9 cellular contexts compared by ENCODE assay signal in genomic region chr1:101235241-101235695, GRCh38. TPM values are rescaled to one million over a fixed set of nuclear protein-coding genes. Genes with fewer than 3 reads are reported as not detected.
A peak's percentile ranks its signal among the peaks of the same experiment; 100 is the strongest.
DNase-seq lines count a peak whose midpoint lies in the region; TF ChIP-seq lines count a peak whose summit lies in the region.
"Had no signal": no experiment of that assay in that cellular context is flagged by ENCODE, and none has a peak within 500 bp of the region (broad histone marks: within the 10 kb centered on the region; RNA-seq: fewer than 3 reads in every experiment).

No MANE protein-coding gene starts in this region.

- TF ChIP-seq CTCF in suprapubic skin (IDR thresholded peaks at IDR 0.05) = no peak

- H3K36me3 Mint-ChIP-seq in activated CD4-positive, alpha-beta T cell treated with anti-CD3 and anti-CD28 coated beads, Interleukin-2, amount 10 ng/mL, durations not matched to agents 24 days and 14 days (ENCODE audit: low read depth) = peaks cover 46% of the 10 kb centered on the region
- peaks cover 20% of the 10 kb centered on the region for H3K36me3 Mint-ChIP-seq in activated T-helper 1 cell treated with anti-CD3 and anti-CD28 coated beads, Interleukin-12 subunit alpha, Interleukin-12 subunit beta, Interleukin-2, Interleukin-4 antibody, amounts not matched to agents 30 ng/mL and 10 ng/mL and 1 ng/mL, durations not matched to agents 14 hours and 24 hours and 36 hours (ENCODE audit: low read depth)

- intact Hi-C loops in activated CD4-positive, alpha-beta T cell treated with anti-CD3 and anti-CD28 coated beads, Interleukin-2, amount 10 ng/mL, durations not matched to agents 24 days and 14 days (cut with micrococcal nuclease) = loop anchor here (1.0 to 10.0 kb wide), 5 partner anchors 36 to 883 kb away; partner anchors contain the start of gene CDC14A
- intact Hi-C loops in activated T-helper 1 cell treated with anti-CD3 and anti-CD28 coated beads, Interleukin-12 subunit alpha, Interleukin-12 subunit beta, Interleukin-2, Interleukin-4 antibody, amounts not matched to agents 30 ng/mL and 10 ng/mL and 1 ng/mL, durations not matched to agents 14 hours and 24 hours and 36 hours (cut with micrococcal nuclease) = loop anchor here (1.0 to 5.0 kb wide), 10 partner anchors 14 to 793 kb away; no protein-coding TSS in a partner anchor

- H3K9me3 Mint-ChIP-seq in activated CD4-positive, alpha-beta T cell treated with anti-CD3 and anti-CD28 coated beads, Interleukin-2, amount 10 ng/mL, durations not matched to agents 24 days and 14 days = no peaks in the 10 kb centered on the region
- H3K9me3 Mint-ChIP-seq in activated T-helper 1 cell treated with anti-CD3 and anti-CD28 coated beads, Interleukin-12 subunit alpha, Interleukin-12 subunit beta, Interleukin-2, Interleukin-4 antibody, amounts not matched to agents 30 ng/mL and 10 ng/mL and 1 ng/mL, durations not matched to agents 14 hours and 24 hours and 36 hours = no peaks in the 10 kb centered on the region

- H3K27me3 Mint-ChIP-seq in activated CD4-positive, alpha-beta T cell treated with anti-CD3 and anti-CD28 coated beads, Interleukin-2, amount 10 ng/mL, durations not matched to agents 24 days and 14 days = no peaks in the 10 kb centered on the region
- no peaks in the 10 kb centered on the region for H3K27me3 Mint-ChIP-seq in activated T-helper 1 cell treated with anti-CD3 and anti-CD28 coated beads, Interleukin-12 subunit alpha, Interleukin-12 subunit beta, Interleukin-2, Interleukin-4 antibody, amounts not matched to agents 30 ng/mL and 10 ng/mL and 1 ng/mL, durations not matched to agents 14 hours and 24 hours and 36 hours (ENCODE audit: insufficient read depth)

- no peaks in the 10 kb centered on the region for H3K36me3 ChIP-seq in iPS-18a (ENCODE audit: control insufficient read depth, low read depth, low read length)
- H3K36me3 ChIP-seq in suprapubic skin = peaks cover 10% of the 10 kb centered on the region

- peaks cover 49% of the 10 kb centered on the region for H3K4me1 Mint-ChIP-seq in activated CD4-positive, alpha-beta T cell treated with anti-CD3 and anti-CD28 coated beads, Interleukin-2, amount 10 ng/mL, durations not matched to agents 24 days and 14 days
- peaks cover 57% of the 10 kb centered on the region for H3K4me1 Mint-ChIP-seq in activated T-helper 1 cell treated with anti-CD3 and anti-CD28 coated beads, Interleukin-12 subunit alpha, Interleukin-12 subunit beta, Interleukin-2, Interleukin-4 antibody, amounts not matched to agents 30 ng/mL and 10 ng/mL and 1 ng/mL, durations not matched to agents 14 hours and 24 hours and 36 hours (ENCODE audit: low read depth)

- no peak for DNase-seq in activated CD4-positive, alpha-beta T cell treated with anti-CD3 and anti-CD28 coated beads, Interleukin-2, amount 10 ng/mL, durations not matched to agents 24 days and 14 days
- DNase-seq in activated CD4-positive, alpha-beta T cell treated with anti-CD3 and anti-CD28 coated beads, Interleukin-2, amount 50 U/mL, for 4 hours = no peak
- no peak for DNase-seq in activated T-helper 1 cell treated with anti-CD3 and anti-CD28 coated beads, Interleukin-12 subunit alpha, Interleukin-12 subunit beta, Interleukin-2, Interleukin-4 antibody, amounts not matched to agents 30 ng/mL and 10 ng/mL and 1 ng/mL, durations not matched to agents 14 hours and 24 hours and 36 hours (ENCODE audit: low spot score)
- no peak for DNase-seq in suprapubic skin (ENCODE audit: low spot score in 2 of 2)
- no peak for DNase-seq in NCI-H1930 (lab: John Stamatoyannopoulos, UW)
- no peak for DNase-seq in germinal center (ENCODE audit: low spot score)
- no peak for DNase-seq in LoVo (ENCODE audit: low spot score)
- DNase-seq: COR-L47 had no signal

- no peak overlapping the region for H3K27ac ChIP-seq in iPS-18a (ENCODE audit: low read length)
- peak overlapping the region; percentile 79 for H3K27ac ChIP-seq in suprapubic skin

- peaks cover 40% of the 10 kb centered on the region for H3K27me3 ChIP-seq in iPS-18a (ENCODE audit: control insufficient read depth, insufficient read depth, low read length)
- H3K27me3 ChIP-seq in suprapubic skin = peaks cover 7% of the 10 kb centered on the region

- H3K4me3 Mint-ChIP-seq in activated CD4-positive, alpha-beta T cell treated with anti-CD3 and anti-CD28 coated beads, Interleukin-2, amount 10 ng/mL, durations not matched to agents 24 days and 14 days = peak overlapping the region; percentile 90
- peak overlapping the region; percentile 97 for H3K4me3 Mint-ChIP-seq in activated T-helper 1 cell treated with anti-CD3 and anti-CD28 coated beads, Interleukin-12 subunit alpha, Interleukin-12 subunit beta, Interleukin-2, Interleukin-4 antibody, amounts not matched to agents 30 ng/mL and 10 ng/mL and 1 ng/mL, durations not matched to agents 14 hours and 24 hours and 36 hours

- TF ChIP-seq POLR2A in suprapubic skin (IDR thresholded peaks at IDR 0.05) = no peak

- TF ChIP-seq EP300 in suprapubic skin (IDR thresholded peaks at IDR 0.05) = no peak

- no peaks in the 10 kb centered on the region for H3K9me3 ChIP-seq in iPS-18a (ENCODE audit: control insufficient read depth, low read depth, low read length)
- H3K9me3 ChIP-seq in suprapubic skin = no peaks in the 10 kb centered on the region

- no peak overlapping the region for H3K9ac ChIP-seq in iPS-18a (ENCODE audit: low read length)

- WGBS in suprapubic skin = 21% methylated on average over 6 of the region's 6 CpGs

- peak overlapping the region; percentile 96 for H3K27ac Mint-ChIP-seq in activated CD4-positive, alpha-beta T cell treated with anti-CD3 and anti-CD28 coated beads, Interleukin-2, amount 10 ng/mL, durations not matched to agents 24 days and 14 days
- peak overlapping the region; percentile 95 for H3K27ac Mint-ChIP-seq in activated T-helper 1 cell treated with anti-CD3 and anti-CD28 coated beads, Interleukin-12 subunit alpha, Interleukin-12 subunit beta, Interleukin-2, Interleukin-4 antibody, amounts not matched to agents 30 ng/mL and 10 ng/mL and 1 ng/mL, durations not matched to agents 14 hours and 24 hours and 36 hours

- H3K4me1 ChIP-seq in iPS-18a (ENCODE audit: control insufficient read depth, low read depth, low read length) (peaks cover 15% of the 10 kb centered on the region), suprapubic skin (peaks cover 34% of the 10 kb centered on the region)

- H3K4me3 ChIP-seq in iPS-18a (ENCODE audit: low read length) (peak overlapping the region; percentile 84), suprapubic skin (peak overlapping the region; percentile 75)

RNA-seq across cellular contexts. Expression of gene S1PR1, which starts 1.6 kb away (rescaled TPM):
- total RNA-seq in activated CD4-positive, alpha-beta T cell treated with anti-CD3 and anti-CD28 coated beads, Interleukin-2, amount 10 ng/mL, durations not matched to agents 24 days and 14 days = 49.5 and 51.2 TPM in 2 replicates
- 42.5 and 42.9 TPM in 2 replicates for total RNA-seq in activated T-helper 1 cell treated with anti-CD3 and anti-CD28 coated beads, Interleukin-12 subunit alpha, Interleukin-12 subunit beta, Interleukin-2, Interleukin-4 antibody, amounts not matched to agents 30 ng/mL and 10 ng/mL and 1 ng/mL, durations not matched to agents 14 hours and 24 hours and 36 hours
- total RNA-seq in suprapubic skin = 10 to 100 TPM; 11.4 to 50.6 (median 26.0) TPM
